Comparison of ENCODE assay signal across 37 cellular contexts in the genomic region with DNA sequence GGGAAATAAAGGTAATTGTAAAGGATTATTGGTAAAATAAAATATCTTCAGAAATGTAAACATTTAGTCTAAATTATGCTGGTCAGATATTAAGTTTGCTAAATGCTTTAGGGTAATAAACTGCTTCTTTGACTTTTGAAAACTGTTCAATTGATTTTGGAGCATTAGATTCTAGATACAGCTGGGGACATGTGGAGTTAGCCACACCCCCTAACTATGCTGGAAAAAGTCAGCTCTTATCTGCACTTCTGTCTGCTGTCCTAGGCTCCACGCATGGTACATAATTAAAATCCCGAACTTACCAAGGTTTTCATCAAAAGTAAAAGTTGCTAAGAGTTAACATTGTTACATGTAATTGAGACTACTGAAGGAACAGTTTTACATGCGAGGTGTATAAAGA.
"Had no signal": no experiment of that assay in that cellular context is flagged by ENCODE, and none has a peak within 500 bp of the region (broad histone marks: within the 10 kb centered on the region; RNA-seq: fewer than 3 reads in every experiment).

No MANE protein-coding gene starts in this region.

- H3K27me3 Mint-ChIP-seq: activated CD4-positive, alpha-beta memory T cell treated with anti-CD3 and anti-CD28 coated beads, Interleukin-2, amount 10 ng/mL, durations not matched to agents 7 days and 5 days; activated CD4-positive, alpha-beta T cell treated with anti-CD3 and anti-CD28 coated beads for 36 hours; activated CD4-positive, alpha-beta T cell treated with anti-CD3 and anti-CD28 coated beads, Interleukin-2, amount 10 ng/mL, durations not matched to agents 7 days and 5 days; activated CD8-positive, alpha-beta memory T cell treated with anti-CD3 and anti-CD28 coated beads, Interleukin-2, amount 10 ng/mL, durations not matched to agents 7 days and 5 days; activated naive CD4-positive, alpha-beta T cell treated with anti-CD3 and anti-CD28 coated beads, Interleukin-2, amount 10 ng/mL, durations not matched to agents 7 days and 5 days; activated naive CD4-positive, alpha-beta T cell treated with anti-CD3 and anti-CD28 coated beads, Interleukin-2, amount 50 U/mL, for 24 hours; activated naive CD8-positive, alpha-beta T cell; activated naive CD8-positive, alpha-beta T cell treated with anti-CD3 and anti-CD28 coated beads, Interleukin-2, amount 10 ng/mL, durations not matched to agents 7 days and 5 days; activated naive CD8-positive, alpha-beta T cell treated with anti-CD3 and anti-CD28 coated beads, Interleukin-2, amount 50 U/mL, for 24 hours had no signal

- DNase-seq: activated CD4-positive, alpha-beta memory T cell treated with anti-CD3 and anti-CD28 coated beads, Interleukin-2, amount 10 ng/mL, durations not matched to agents 7 days and 5 days; activated CD4-positive, alpha-beta T cell treated with anti-CD3 and anti-CD28 coated beads for 1 hour; activated CD4-positive, alpha-beta T cell treated with anti-CD3 and anti-CD28 coated beads for 36 hours; activated CD4-positive, alpha-beta T cell treated with anti-CD3 and anti-CD28 coated beads for 48 hours; activated CD4-positive, alpha-beta T cell treated with anti-CD3 and anti-CD28 coated beads, Interleukin-2, amount 10 ng/mL, durations not matched to agents 7 days and 5 days; activated CD4-positive, alpha-beta T cell treated with anti-CD3 and anti-CD28 coated beads, Interleukin-2, amount 50 U/mL, for 48 hours; activated CD4-positive, CD25-positive, alpha-beta regulatory T cell; activated CD8-positive, alpha-beta memory T cell treated with anti-CD3 and anti-CD28 coated beads for 24 hours; activated CD8-positive, alpha-beta memory T cell treated with anti-CD3 and anti-CD28 coated beads, Interleukin-2, amount 10 ng/mL, durations not matched to agents 7 days and 5 days; activated CD8-positive, alpha-beta memory T cell treated with anti-CD3 and anti-CD28 coated beads, Interleukin-2, amount 50 U/mL, for 48 hours; activated CD8-positive, alpha-beta T cell treated with anti-CD3 and anti-CD28 coated beads, Interleukin-2, amount 10 ng/mL, durations not matched to agents 7 days and 5 days; activated effector memory CD4-positive, alpha-beta T cell treated with Interleukin-2 at 50 U/mL for 16 hours; activated gamma-delta T cell; activated naive CD4-positive, alpha-beta T cell treated with anti-CD3 and anti-CD28 coated beads, Interleukin-2, amount 10 ng/mL, durations not matched to agents 7 days and 5 days; activated naive CD4-positive, alpha-beta T cell treated with Interleukin-2 at 50 U/mL for 16 hours; activated naive CD8-positive, alpha-beta T cell treated with anti-CD3 and anti-CD28 coated beads, Interleukin-2, amount 10 ng/mL, durations not matched to agents 7 days and 5 days; activated naive CD8-positive, alpha-beta T cell treated with anti-CD3 and anti-CD28 coated beads, Interleukin-2, amount 50 U/mL, for 24 hours; activated T-cell treated with anti-CD3 and anti-CD28 coated beads, Interleukin-2, amount 50 U/mL, for 4 hours; aorta; body of pancreas; brain microvascular endothelial cell; central memory CD4-positive, alpha-beta T cell; SW 1271; T-helper 1 cell; T-helper 2 cell; T-helper 9 cell; WERI-Rb-1 had no signal

- H3K4me1 ChIP-seq: body of pancreas, breast epithelium had no signal

- H3K27me3 ChIP-seq: body of pancreas, brain microvascular endothelial cell, breast epithelium had no signal

- H3K27ac Mint-ChIP-seq: activated CD4-positive, alpha-beta memory T cell treated with anti-CD3 and anti-CD28 coated beads, Interleukin-2, amount 10 ng/mL, durations not matched to agents 7 days and 5 days; activated CD4-positive, alpha-beta T cell treated with anti-CD3 and anti-CD28 coated beads for 36 hours; activated CD4-positive, alpha-beta T cell treated with anti-CD3 and anti-CD28 coated beads, Interleukin-2, amount 10 ng/mL, durations not matched to agents 7 days and 5 days; activated CD8-positive, alpha-beta memory T cell treated with anti-CD3 and anti-CD28 coated beads, Interleukin-2, amount 10 ng/mL, durations not matched to agents 7 days and 5 days; activated CD8-positive, alpha-beta T cell treated with anti-CD3 and anti-CD28 coated beads, Interleukin-2, amount 10 ng/mL, durations not matched to agents 7 days and 5 days; activated naive CD4-positive, alpha-beta T cell treated with anti-CD3 and anti-CD28 coated beads, Interleukin-2, amount 10 ng/mL, durations not matched to agents 7 days and 5 days; activated naive CD4-positive, alpha-beta T cell treated with anti-CD3 and anti-CD28 coated beads, Interleukin-2, amount 50 U/mL, for 24 hours; activated naive CD8-positive, alpha-beta T cell; activated naive CD8-positive, alpha-beta T cell treated with anti-CD3 and anti-CD28 coated beads, Interleukin-2, amount 10 ng/mL, durations not matched to agents 7 days and 5 days; activated naive CD8-positive, alpha-beta T cell treated with anti-CD3 and anti-CD28 coated beads, Interleukin-2, amount 50 U/mL, for 24 hours; activated T-helper 2 cell treated with anti-CD3 and anti-CD28 coated beads, Interferon-gamma antibody, Interleukin-2, Interleukin-4, amounts not matched to agents 10 μg/mL and 5 μg/mL and 100 μg/mL, durations not matched to agents 14 hours and 24 hours and 36 hours; T-helper 1 cell treated with Interleukin-12 subunit alpha and Interleukin-12 subunit beta and Interleukin-4 antibody, amounts not matched to agents 30 μg/mL and 1 μg/mL, for 36 hours; T-helper 2 cell treated with Interferon-gamma antibody and Interleukin-4, amounts not matched to agents 5 μg/mL and 100 μg/mL, for 36 hours; WTC11 had no signal

- FAIRE-seq: astrocyte, TTC549 had no signal

- H3K4me3 Mint-ChIP-seq: activated CD4-positive, alpha-beta memory T cell treated with anti-CD3 and anti-CD28 coated beads, Interleukin-2, amount 10 ng/mL, durations not matched to agents 7 days and 5 days; activated CD4-positive, alpha-beta T cell treated with anti-CD3 and anti-CD28 coated beads for 36 hours; activated CD4-positive, alpha-beta T cell treated with anti-CD3 and anti-CD28 coated beads, Interleukin-2, amount 10 ng/mL, durations not matched to agents 7 days and 5 days; activated CD8-positive, alpha-beta memory T cell treated with anti-CD3 and anti-CD28 coated beads, Interleukin-2, amount 10 ng/mL, durations not matched to agents 7 days and 5 days; activated CD8-positive, alpha-beta T cell treated with anti-CD3 and anti-CD28 coated beads, Interleukin-2, amount 10 ng/mL, durations not matched to agents 7 days and 5 days; activated naive CD4-positive, alpha-beta T cell treated with anti-CD3 and anti-CD28 coated beads, Interleukin-2, amount 10 ng/mL, durations not matched to agents 7 days and 5 days; activated naive CD4-positive, alpha-beta T cell treated with anti-CD3 and anti-CD28 coated beads, Interleukin-2, amount 50 U/mL, for 24 hours; activated naive CD8-positive, alpha-beta T cell; activated naive CD8-positive, alpha-beta T cell treated with anti-CD3 and anti-CD28 coated beads, Interleukin-2, amount 10 ng/mL, durations not matched to agents 7 days and 5 days; activated naive CD8-positive, alpha-beta T cell treated with anti-CD3 and anti-CD28 coated beads, Interleukin-2, amount 50 U/mL, for 24 hours; activated T-cell treated with anti-CD3 and anti-CD28 coated beads, Interleukin-2, amount 50 U/mL, for 4 hours; T-helper 1 cell treated with Interleukin-12 subunit alpha and Interleukin-12 subunit beta and Interleukin-4 antibody, amounts not matched to agents 30 μg/mL and 1 μg/mL, for 36 hours; T-helper 2 cell treated with Interferon-gamma antibody and Interleukin-4, amounts not matched to agents 5 μg/mL and 100 μg/mL, for 36 hours; WTC11 had no signal

- H3K4me3 ChIP-seq: body of pancreas, breast epithelium had no signal

- H3K36me3 ChIP-seq: brain microvascular endothelial cell, breast epithelium, WERI-Rb-1 had no signal

- H3K27ac ChIP-seq: body of pancreas, brain microvascular endothelial cell, breast epithelium, WERI-Rb-1 had no signal

- ATAC-seq: activated CD4-positive, alpha-beta T cell treated with anti-CD3 and anti-CD28 coated beads for 36 hours; activated CD4-positive, CD25-positive, alpha-beta regulatory T cell treated with anti-CD3 and anti-CD28 coated beads, Interleukin-2, amount 50 U/mL, for 24 hours; activated CD8-positive, alpha-beta memory T cell treated with anti-CD3 and anti-CD28 coated beads, Interleukin-2, amount 10 ng/mL, durations not matched to agents 7 days and 5 days; activated CD8-positive, alpha-beta T cell treated with anti-CD3 and anti-CD28 coated beads, Interleukin-2, amount 10 ng/mL, durations not matched to agents 7 days and 5 days; activated naive CD8-positive, alpha-beta T cell treated with anti-CD3 and anti-CD28 coated beads, Interleukin-2, amount 50 U/mL, for 24 hours; activated T-cell treated with anti-CD3 and anti-CD28 coated beads, Interleukin-2, amount 50 U/mL, for 4 hours; body of pancreas; WTC11 had no signal

- H3K9me3 ChIP-seq: body of pancreas had no signal
